In genomic region chr4:77931452-77932135, GRCh38 we compare ENCODE assay signal across 13 cellular contexts.
DNase-seq lines count a peak whose midpoint lies in the region; ATAC-seq and TF ChIP-seq lines count a peak whose summit lies in the region.
"Had no signal": no experiment of that assay in that cellular context is flagged by ENCODE, and none has a peak within 500 bp of the region (broad histone marks: within the 10 kb centered on the region; RNA-seq: fewer than 3 reads in every experiment).

No MANE protein-coding gene starts in this region.

- H3K27me3 ChIP-seq in PC-3 (ENCODE audit: low read length) (no peaks in the 10 kb centered on the region), kidney epithelial cell (ENCODE audit: control insufficient read depth, insufficient read depth, low read length) (no peaks in the 10 kb centered on the region), Peyer's patch (no peaks in the 10 kb centered on the region)
- no peaks in the 10 kb centered on the region for H3K27me3 ChIP-seq in CD8-positive, alpha-beta memory T cell (ENCODE audit: insufficient read depth, low read length, poor library complexity, severe bottlenecking)

- no peaks in the 10 kb centered on the region for H3K9me2 ChIP-seq in PC-3 (replicated peaks; ENCODE audit: low read length)

- intact Hi-C loops in PC-3 (cut with micrococcal nuclease), result no loop called here

- H3K4me2 ChIP-seq in PC-3 (ENCODE audit: low read length), result peak overlapping the region; percentile 48

- H3K4me3 Mint-ChIP-seq in CD8-positive, alpha-beta memory T cell, result no peak overlapping the region
- H3K4me3 Mint-ChIP-seq: activated B cell treated with CpG ODN at 0.5 μM for 24 hours, CD14-positive monocyte, nephron had no signal

- H3K9me3 Mint-ChIP-seq in CD8-positive, alpha-beta memory T cell, result no peaks in the 10 kb centered on the region
- H3K9me3 Mint-ChIP-seq: activated B cell treated with CpG ODN at 0.5 μM for 24 hours had no signal

- peak overlapping the region; percentile 87 for H3K27ac ChIP-seq in PC-3 (ENCODE audit: low read length)
- H3K27ac ChIP-seq in CD8-positive, alpha-beta memory T cell (ENCODE audit: low read depth, low read length), result no peak overlapping the region
- H3K27ac ChIP-seq in Peyer's patch, result no peak overlapping the region

- no peak overlapping the region for H2AFZ ChIP-seq in PC-3 (ENCODE audit: low read length)

- DNase-seq in ELR (ENCODE audit: low read depth), result peak; percentile 93
- peak; percentile 77 for DNase-seq in PC-3
- DNase-seq in choroid plexus epithelial cell (ENCODE audit: low read depth), result peak; percentile 82
- DNase-seq in kidney epithelial cell (ENCODE audit: low read depth), result peak; percentile 9
- DNase-seq in CD8-positive, alpha-beta memory T cell, result no peak
- DNase-seq in Peyer's patch, result no peak
- DNase-seq in stimulated activated CD4-positive, alpha-beta T cell treated with anti-CD3 and anti-CD28 coated beads, Interleukin-2, amount 100 ng/mL, for 48 hours, result no peak
- DNase-seq: activated B cell treated with CpG ODN at 0.5 μM for 24 hours; stimulated activated CD4-positive, alpha-beta T cell treated with anti-CD3 and anti-CD28 coated beads, Interleukin-4, amount 100 ng/mL, for 24 hours; SW 1271 had no signal

- H3K27ac Mint-ChIP-seq in CD8-positive, alpha-beta memory T cell, result peak overlapping the region in 1 of 8 donors; percentile 50
- H3K27ac Mint-ChIP-seq: activated B cell treated with CpG ODN at 0.5 μM for 24 hours, CD14-positive monocyte, nephron had no signal

- no peaks in the 10 kb centered on the region for H3K36me3 ChIP-seq in PC-3 (ENCODE audit: low read depth, low read length)
- H3K36me3 ChIP-seq in kidney epithelial cell (ENCODE audit: control insufficient read depth, insufficient read depth, low read length), result no peaks in the 10 kb centered on the region
- no peaks in the 10 kb centered on the region for H3K36me3 ChIP-seq in CD8-positive, alpha-beta memory T cell (ENCODE audit: insufficient read depth, low read length)
- H3K36me3 ChIP-seq in Peyer's patch, result peaks cover 0 to 9% (median 0%) of the 10 kb centered on the region in 3 donors

- H3K79me2 ChIP-seq in PC-3 (ENCODE audit: low read length), result no peaks in the 10 kb centered on the region

- TF ChIP-seq CTCF in PC-3 (conservative IDR thresholded peaks at IDR 0.05; ENCODE audit: low read depth, low read length) (no peak), choroid plexus epithelial cell (conservative IDR thresholded peaks at IDR 0.05; ENCODE audit: low read depth, low read length) (no peak), kidney epithelial cell (IDR thresholded peaks at IDR 0.05; ENCODE audit: insufficient read depth, low read length, poor library complexity, severe bottlenecking) (no peak), Peyer's patch (IDR thresholded peaks at IDR 0.05) (no peak)

- no peak overlapping the region for H3K4me3 ChIP-seq in PC-3 (ENCODE audit: low read length)
- no peak overlapping the region for H3K4me3 ChIP-seq in choroid plexus epithelial cell (ENCODE audit: low read depth, low read length)
- H3K4me3 ChIP-seq in kidney epithelial cell (ENCODE audit: low read depth, low read length), result no peak overlapping the region
- no peak overlapping the region for H3K4me3 ChIP-seq in CD8-positive, alpha-beta memory T cell (ENCODE audit: low read length)
- no peak overlapping the region for H3K4me3 ChIP-seq in Peyer's patch

- no peaks in the 10 kb centered on the region for H3F3A ChIP-seq in PC-3 (ENCODE audit: low read length, unreplicated experiment)

- no peak overlapping the region for H3K9ac ChIP-seq in PC-3 (ENCODE audit: low read length)

- POLR2A ChIA-PET in PC-3 (lab: Charles Lee; ENCODE audit: unreplicated experiment), result no interaction called here
- POLR2A ChIA-PET in CD8-positive, alpha-beta memory T cell (lab: Charles Lee), result no interaction called here

- TF ChIP-seq POLR2A in Peyer's patch (IDR thresholded peaks at IDR 0.05), result no peak

- no peaks in the 10 kb centered on the region for H3K27me3 Mint-ChIP-seq in CD8-positive, alpha-beta memory T cell
- H3K27me3 Mint-ChIP-seq: activated B cell treated with CpG ODN at 0.5 μM for 24 hours had no signal

- H3K9me3 ChIP-seq in PC-3 (ENCODE audit: low read length) (no peaks in the 10 kb centered on the region), Peyer's patch (no peaks in the 10 kb centered on the region)
- no peaks in the 10 kb centered on the region for H3K9me3 ChIP-seq in CD8-positive, alpha-beta memory T cell (ENCODE audit: low read length)

- no peaks in the 10 kb centered on the region for H4K20me1 ChIP-seq in PC-3 (ENCODE audit: low read length)

- H3K4me1 Mint-ChIP-seq in CD8-positive, alpha-beta memory T cell, result peaks cover 0 to 2% (median 0%) of the 10 kb centered on the region in 3 donors
- H3K4me1 Mint-ChIP-seq: activated B cell treated with CpG ODN at 0.5 μM for 24 hours, CD14-positive monocyte had no signal

- BruUV-seq in PC-3 (replicated peaks; lab: Mats Ljungman, UMichigan), result no TSS peak

- CTCF ChIA-PET in PC-3 (lab: Charles Lee), result no interaction called here
- CTCF ChIA-PET in CD8-positive, alpha-beta memory T cell (lab: Charles Lee), result no interaction called here

- peaks cover 38% of the 10 kb centered on the region for H3K4me1 ChIP-seq in PC-3 (ENCODE audit: insufficient read depth, low read length)
- no peaks in the 10 kb centered on the region for H3K4me1 ChIP-seq in CD8-positive, alpha-beta memory T cell (ENCODE audit: insufficient read depth, low read length)
- no peaks in the 10 kb centered on the region for H3K4me1 ChIP-seq in Peyer's patch

- peak; percentile 83 for ATAC-seq in PC-3
- no peak for ATAC-seq in HG03108 (IDR thresholded peaks at IDR 0.05; ENCODE audit: unreplicated experiment)

- peaks cover 22 to 54% (median 30%) of the 10 kb centered on the region in 3 donors for H3K36me3 Mint-ChIP-seq in CD8-positive, alpha-beta memory T cell

Comparison
In these comparisons a context has a peak if more than half of its experiments do, and no peak if none do; other contexts are left out.
1. DNase-seq: peak in ELR (single experiment), PC-3 (single experiment), choroid plexus epithelial cell (single experiment) and kidney epithelial cell (single experiment); none in CD8-positive, alpha-beta memory T cell (0 of 5), Peyer's patch (0 of 3) and stimulated activated CD4-positive, alpha-beta T cell treated with anti-CD3 and anti-CD28 coated beads, Interleukin-2, amount 100 ng/mL, for 48 hours (0 of 2).